8 cellular contexts compared by ENCODE assay signal in the genomic region with DNA sequence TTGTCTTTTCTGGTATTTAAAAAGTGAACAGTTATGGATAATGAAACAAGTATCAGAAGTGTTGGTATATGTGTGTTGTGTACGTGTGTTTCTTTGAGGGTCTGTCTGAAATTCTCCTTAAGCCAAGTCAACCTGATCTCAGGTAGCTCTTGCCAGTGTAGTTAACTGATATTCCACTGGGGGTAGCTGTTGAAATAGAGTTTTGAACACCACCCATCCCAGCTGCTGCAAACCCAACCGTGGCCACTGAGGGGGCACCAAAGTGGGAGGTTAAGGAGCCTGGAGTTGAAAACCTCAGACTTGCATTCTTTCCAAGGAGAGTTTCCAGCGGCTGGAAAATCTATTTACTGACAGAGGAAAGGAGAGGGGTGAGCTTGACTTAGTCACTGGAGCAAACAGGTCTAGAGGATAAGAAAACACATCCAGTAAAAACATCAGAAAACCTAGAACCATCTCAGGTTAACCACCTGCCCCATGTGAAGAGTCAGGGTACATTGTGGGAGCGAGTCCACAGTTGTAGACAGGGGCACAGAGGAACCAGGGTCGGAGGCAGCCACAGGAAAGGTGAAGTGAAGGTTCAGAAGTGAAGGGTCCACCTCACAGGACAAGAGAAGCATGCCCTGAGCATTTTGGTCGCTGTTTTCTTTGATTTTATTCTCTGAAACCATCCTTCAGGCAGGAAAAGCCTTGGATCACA. TPM values are rescaled to one million over a fixed set of nuclear protein-coding genes. Genes with fewer than 3 reads are reported as not detected.
A peak's percentile ranks its signal among the peaks of the same experiment; 100 is the strongest.
DNase-seq lines count a peak whose midpoint lies in the region; ATAC-seq and FAIRE-seq lines count a peak whose summit lies in the region.

No MANE protein-coding gene starts in this region.

- no peaks in the 10 kb centered on the region for H3K9me3 Mint-ChIP-seq in activated T-cell treated with anti-CD3 and anti-CD28 coated beads, Interleukin-2, amount 50 U/mL, for 4 hours

- DNase-seq in D341Med (ENCODE audit: low spot score), result peak; percentile 82
- DNase-seq in NCI-H446 treated with DMSO at 0.1 percent for 48 hours (lab: John Stamatoyannopoulos, UW), result peak; percentile 6
- peak; percentile 15 for DNase-seq in activated T-cell treated with anti-CD3 and anti-CD28 coated beads, Interleukin-2, amount 50 U/mL, for 4 hours
- peak; percentile 92 for DNase-seq in iPS-NIHi7 (ENCODE audit: extremely low spot score)
- peak; percentile 68 for DNase-seq in urothelium cell line (ENCODE audit: low spot score)
- no peak for DNase-seq in epidermal melanocyte (ENCODE audit: insufficient read length, low spot score)

- H3K27me3 Mint-ChIP-seq in activated T-cell treated with anti-CD3 and anti-CD28 coated beads, Interleukin-2, amount 50 U/mL, for 4 hours (ENCODE audit: low read depth), result peaks cover 2% of the 10 kb centered on the region

- no peak for FAIRE-seq in urothelium cell line (lab: Jason Lieb, UNC)

- no peaks in the 10 kb centered on the region for H3K36me3 Mint-ChIP-seq in activated T-cell treated with anti-CD3 and anti-CD28 coated beads, Interleukin-2, amount 50 U/mL, for 4 hours (ENCODE audit: insufficient read depth)

- no peaks in the 10 kb centered on the region for H3K4me1 Mint-ChIP-seq in activated T-cell treated with anti-CD3 and anti-CD28 coated beads, Interleukin-2, amount 50 U/mL, for 4 hours (ENCODE audit: low read depth)

- ATAC-seq in GM19035 (IDR thresholded peaks at IDR 0.05; ENCODE audit: unreplicated experiment), result peak; percentile 95
- ATAC-seq in HG03159 (IDR thresholded peaks at IDR 0.05; ENCODE audit: unreplicated experiment), result peak; percentile 97
- peak; percentile 65 to 78 for ATAC-seq in activated T-cell treated with anti-CD3 and anti-CD28 coated beads, Interleukin-2, amount 50 U/mL, for 4 hours

- no peak overlapping the region for H3K4me3 Mint-ChIP-seq in activated T-cell treated with anti-CD3 and anti-CD28 coated beads, Interleukin-2, amount 50 U/mL, for 4 hours

RNA-seq across cellular contexts. Expression of a gene that starts 8.8 kb away (rescaled TPM):
- 10 to 100 TPM; 44.3 to 49.6 (median 48.9) TPM for total RNA-seq in activated T-cell treated with anti-CD3 and anti-CD28 coated beads, Interleukin-2, amount 50 U/mL, for 4 hours
